ENCODE assay signal across 8 cellular contexts in genomic region chr7:28078036-28078901, GRCh38.
A peak's percentile ranks its signal among the peaks of the same experiment; 100 is the strongest.
DNase-seq lines count a peak whose midpoint lies in the region; ATAC-seq lines count a peak whose summit lies in the region.

No MANE protein-coding gene starts in this region.

- no CpG with 5 or more reads among the region's 7 CpGs for WGBS in mesendoderm (ENCODE audit: extremely low coverage, insufficient coverage, low lambda C conversion rate)

- H3K79me1 ChIP-seq in mesendoderm (ENCODE audit: low read length): no peaks in the 10 kb centered on the region

- H3K27ac Mint-ChIP-seq in activated naive CD8-positive, alpha-beta T cell treated with anti-CD3 and anti-CD28 coated beads, Interleukin-2, amount 50 U/mL, for 24 hours: no peak overlapping the region

- no peaks in the 10 kb centered on the region for H3K79me2 ChIP-seq in mesendoderm (ENCODE audit: control insufficient read depth, insufficient read depth, low read length)

- no peak overlapping the region for H4K8ac ChIP-seq in mesendoderm (ENCODE audit: low read depth, low read length)

- no peaks in the 10 kb centered on the region for H3K36me3 ChIP-seq in mesendoderm (ENCODE audit: control insufficient read depth, insufficient read depth, low read length)

- H2AK5ac ChIP-seq in mesendoderm (ENCODE audit: low read length): no peak overlapping the region

- DNase-seq in DMS79 (lab: John Stamatoyannopoulos, UW): peak; percentile 20
- DNase-seq in HuH-7 (ENCODE audit: low spot score): peak; percentile 26
- peak; percentile 57 to 68 for DNase-seq in SHP77 (lab: John Stamatoyannopoulos, UW)
- peak; percentile 52 for DNase-seq in activated naive CD8-positive, alpha-beta T cell treated with anti-CD3 and anti-CD28 coated beads, Interleukin-2, amount 50 U/mL, for 24 hours
- DNase-seq in iPS-NIHi11 (ENCODE audit: low spot score): peak; percentile 48
- DNase-seq in stimulated activated CD4-positive, alpha-beta T cell treated with anti-CD3 and anti-CD28 coated beads, Interleukin-2, amount 100 ng/mL, for 24 hours: peak; percentile 56 to 59
- DNase-seq in mesendoderm: no peak
- DNase-seq in HPDE6-E6E7 (ENCODE audit: extremely low spot score): no peak

- H2BK120ac ChIP-seq in mesendoderm (ENCODE audit: low read depth, low read length): no peak overlapping the region

- no peak overlapping the region for H3K23ac ChIP-seq in mesendoderm (ENCODE audit: low read length)

- H3K56ac ChIP-seq in mesendoderm (ENCODE audit: low read length): no peak overlapping the region

- no peaks in the 10 kb centered on the region for H3K27me3 ChIP-seq in mesendoderm (ENCODE audit: insufficient read depth, low read length, poor library complexity)

- no peak overlapping the region for H3K27ac ChIP-seq in mesendoderm (ENCODE audit: low read depth, low read length)

- H4K5ac ChIP-seq in mesendoderm (ENCODE audit: low read length): no peak overlapping the region

- H3K4ac ChIP-seq in mesendoderm (ENCODE audit: low read depth, low read length): no peak overlapping the region

- H3K27me3 Mint-ChIP-seq in activated naive CD8-positive, alpha-beta T cell treated with anti-CD3 and anti-CD28 coated beads, Interleukin-2, amount 50 U/mL, for 24 hours: no peaks in the 10 kb centered on the region

- peaks cover 6% of the 10 kb centered on the region for H3K4me1 Mint-ChIP-seq in activated naive CD8-positive, alpha-beta T cell treated with anti-CD3 and anti-CD28 coated beads, Interleukin-2, amount 50 U/mL, for 24 hours

- no peak overlapping the region for H2BK15ac ChIP-seq in mesendoderm (replicated peaks; ENCODE audit: low read depth)

- H3K36me3 Mint-ChIP-seq in activated naive CD8-positive, alpha-beta T cell treated with anti-CD3 and anti-CD28 coated beads, Interleukin-2, amount 50 U/mL, for 24 hours (ENCODE audit: low read depth): no peaks in the 10 kb centered on the region

- H3K9me3 Mint-ChIP-seq in activated naive CD8-positive, alpha-beta T cell treated with anti-CD3 and anti-CD28 coated beads, Interleukin-2, amount 50 U/mL, for 24 hours: no peaks in the 10 kb centered on the region

- H3K4me1 ChIP-seq in mesendoderm (ENCODE audit: control insufficient read depth, low read depth, low read length): peaks cover 3% of the 10 kb centered on the region

- H3K4me3 Mint-ChIP-seq in activated naive CD8-positive, alpha-beta T cell treated with anti-CD3 and anti-CD28 coated beads, Interleukin-2, amount 50 U/mL, for 24 hours: no peak overlapping the region

- H2BK5ac ChIP-seq in mesendoderm (ENCODE audit: low read length): no peak overlapping the region

- H3K18ac ChIP-seq in mesendoderm (ENCODE audit: low read length): no peak overlapping the region

- ATAC-seq in activated naive CD8-positive, alpha-beta T cell treated with anti-CD3 and anti-CD28 coated beads, Interleukin-2, amount 50 U/mL, for 24 hours: no peak

- H3K4me3 ChIP-seq in mesendoderm (ENCODE audit: low read length): no peak overlapping the region

- no peak overlapping the region for H3K4me2 ChIP-seq in mesendoderm (ENCODE audit: low read length)

- H3K9ac ChIP-seq in mesendoderm (ENCODE audit: low read length): no peak overlapping the region

Comparison
In these comparisons a context has a peak if more than half of its experiments do, and no peak if none do; other contexts are left out.
1. DNase-seq: peak in DMS79 (single experiment), HuH-7 (single experiment), SHP77 (2 of 2), activated naive CD8-positive, alpha-beta T cell treated with anti-CD3 and anti-CD28 coated beads, Interleukin-2, amount 50 U/mL, for 24 hours (single experiment), iPS-NIHi11 (single experiment) and stimulated activated CD4-positive, alpha-beta T cell treated with anti-CD3 and anti-CD28 coated beads, Interleukin-2, amount 100 ng/mL, for 24 hours (2 of 2); none in mesendoderm (single experiment) and HPDE6-E6E7 (single experiment).